In the genomic region with DNA sequence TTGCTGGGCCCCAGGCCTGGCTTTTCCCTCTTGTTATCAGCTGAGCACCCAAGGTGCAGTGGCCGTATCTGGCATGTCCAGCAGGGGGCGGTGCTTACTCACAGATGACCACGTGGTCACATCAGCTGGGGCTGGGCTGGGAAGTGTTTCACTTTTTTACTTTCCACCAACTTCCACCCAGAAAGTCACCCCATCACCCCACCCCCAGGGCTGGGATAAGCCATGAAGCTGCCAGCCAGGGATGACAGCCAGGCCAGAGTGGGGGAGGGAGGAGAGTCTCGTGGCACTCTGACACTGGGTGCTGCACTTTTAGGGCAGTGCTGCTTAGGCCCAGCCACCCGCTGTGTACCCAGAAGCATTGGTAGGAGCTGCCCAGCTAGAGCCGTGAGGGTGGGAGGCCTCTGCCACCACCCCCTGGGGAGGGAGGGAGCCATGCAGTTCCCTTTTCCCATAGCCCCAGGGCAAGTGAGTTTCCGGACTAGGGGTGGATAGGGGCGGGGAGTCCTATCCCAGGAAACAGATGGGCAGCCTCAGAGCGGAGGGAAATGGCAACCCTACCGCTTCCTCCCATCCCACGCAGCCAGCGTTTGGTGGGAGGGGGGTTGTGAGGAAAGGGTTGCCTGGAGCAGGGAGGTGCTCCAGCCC, we compare ENCODE assay signal across 8 cellular contexts. TPM values are rescaled to one million over a fixed set of nuclear protein-coding genes. Genes with fewer than 3 reads are reported as not detected.
DNase-seq lines count a peak whose midpoint lies in the region; ATAC-seq and TF ChIP-seq lines count a peak whose summit lies in the region.

No MANE protein-coding gene starts in this region.

- H3K4me3 ChIP-seq in mammary epithelial cell (replicated peaks in 1 of 3; ENCODE audit: insufficient read depth in 1 of 3, low read depth in 2 of 3, low read length in 3 of 3): no peak overlapping the region

- H4K20me1 ChIP-seq in mammary epithelial cell (ENCODE audit: insufficient read depth, low read length): no peaks in the 10 kb centered on the region

- no peak overlapping the region for H3K9ac ChIP-seq in mammary epithelial cell (ENCODE audit: insufficient read depth, low read length)

- in situ Hi-C loops in mammary epithelial cell (cut with MboI; ENCODE audit: low sequenced_read_pairs in 2 of 2): loop anchor here (5.0 kb wide), 2 partner anchors 173 to 178 kb away; partner anchors contain the start of gene C15orf39 (in 1 of the 2)

- BruUV-seq in mammary epithelial cell (replicated peaks; lab: Mats Ljungman, UMichigan): no TSS peak

- H3K4me1 ChIP-seq in mammary epithelial cell (ENCODE audit: insufficient read depth, low read length): peaks cover 18% of the 10 kb centered on the region

- ATAC-seq in HG02588 (IDR thresholded peaks at IDR 0.05; ENCODE audit: unreplicated experiment) (peak; percentile 66), HG02938 (IDR thresholded peaks at IDR 0.05; ENCODE audit: unreplicated experiment) (no peak)

- intact Hi-C loops in mammary epithelial cell (cut with micrococcal nuclease): loop anchor here (1.0 to 5.0 kb wide), 3 partner anchors 175 to 598 kb away; partner anchors contain the start of gene SNUPN

- CTCF ChIA-PET in mammary epithelial cell (lab: Charles Lee; ENCODE audit: low non-redundant PET): interaction anchor here (0.6 to 1.0 kb wide), 6 partner anchors 97 to 532 kb away, joined by 3 to 8 read pairs (median 5); partner anchors contain the start of gene C15orf39

- H3K27me3 ChIP-seq in mammary epithelial cell (ENCODE audit: insufficient read depth, low read length): no peaks in the 10 kb centered on the region

- no peaks in the 10 kb centered on the region for H3K9me3 ChIP-seq in mammary epithelial cell (replicated peaks; ENCODE audit: insufficient read depth, low read length)

- H3K36me3 ChIP-seq in mammary epithelial cell (ENCODE audit: insufficient read depth, low read length): no peaks in the 10 kb centered on the region

- peaks cover 8% of the 10 kb centered on the region for H3K79me2 ChIP-seq in mammary epithelial cell (ENCODE audit: insufficient read depth, low read length)

- TF ChIP-seq CTCF in mammary epithelial cell (conservative IDR thresholded peaks at IDR 0.05 in 1 of 2, IDR thresholded peaks at IDR 0.05 in 1 of 2; ENCODE audit: extremely low read depth in 1 of 2, insufficient read depth in 1 of 2, low read depth in 1 of 2, low read length in 2 of 2): peak; percentile 89 to 92

- peak overlapping the region; percentile 35 for H2AFZ ChIP-seq in mammary epithelial cell (ENCODE audit: low read depth, low read length)

- dilution Hi-C loops in mammary epithelial cell (cut with HindIII; ENCODE audit: low sequenced_read_pairs): no loop called here

- 17% methylated on average over 6 of the region's 12 CpGs for WGBS in mammary epithelial cell (ENCODE audit: low coverage, missing lambda C conversion rate)

- DNase-seq in DMS 273 (lab: John Stamatoyannopoulos, UW; ENCODE audit: unreplicated experiment) (peak; percentile 91), NCI-H2227 treated with DMSO at 0.1 percent for 48 hours (lab: John Stamatoyannopoulos, UW) (peak; percentile 44), mammary epithelial cell (peak; percentile 66), iris pigment epithelial cell (ENCODE audit: low read depth) (peak; percentile 78)
- peak; percentile 76 for DNase-seq in activated CD4-positive, CD25-positive, alpha-beta regulatory T cell treated with anti-CD3 and anti-CD28 coated beads, Interleukin-2, amount 50 U/mL, for 16 hours (ENCODE audit: low read depth, low spot score)
- peak; percentile 70 to 89 for DNase-seq in stimulated activated CD4-positive, alpha-beta T cell treated with anti-CD3 and anti-CD28 coated beads, Interleukin-12 subunit alpha, Interleukin-12 subunit beta, amount 100 ng/mL, for 24 hours (ENCODE audit: low read depth in 2 of 2)

- H3K4me2 ChIP-seq in mammary epithelial cell (ENCODE audit: insufficient read depth, low read depth, low read length): peak overlapping the region; percentile 57

- no peak overlapping the region for H3K27ac ChIP-seq in mammary epithelial cell (ENCODE audit: insufficient read depth, low read depth, low read length)

RNA-seq across cellular contexts. Expression of gene PPCDC, which starts 6.1 kb away (rescaled TPM):
- 10 to 100 TPM in 1 of 2 donors, 1 to 10 TPM in 1; 8.2 to 20.9 TPM for total RNA-seq in mammary epithelial cell
- polyA plus RNA-seq in mammary epithelial cell: 23.0 TPM
- polyA minus RNA-seq in mammary epithelial cell: 11.3 TPM

RNA-seq across cellular contexts. Expression of gene SCAMP5, which starts 34.1 kb away (rescaled TPM):
- total RNA-seq in mammary epithelial cell: 1 to 10 TPM; 1.1 to 1.3 TPM
- 0.91 TPM for polyA plus RNA-seq in mammary epithelial cell
- polyA minus RNA-seq in mammary epithelial cell: 2.1 TPM
